8 cellular contexts compared by ENCODE assay signal in genomic region chr13:99288069-99288468, GRCh38. TPM values are rescaled to one million over a fixed set of nuclear protein-coding genes. Genes with fewer than 3 reads are reported as not detected.
DNase-seq lines count a peak whose midpoint lies in the region; ATAC-seq and TF ChIP-seq lines count a peak whose summit lies in the region.

No MANE protein-coding gene starts in this region.

- H3K36me3 ChIP-seq in ascending aorta: no peaks in the 10 kb centered on the region
- H3K36me3 ChIP-seq in aorta (ENCODE audit: control insufficient read depth in 1 of 2, insufficient read depth in 2 of 2, low read length in 1 of 2): no peaks in the 10 kb centered on the region

- H3K27ac ChIP-seq in ascending aorta (peak overlapping the region; percentile 22 to 52), aorta (ENCODE audit: low read depth in 1 of 2, low read length in 2 of 2) (no peak overlapping the region)

- TF ChIP-seq CTCF in ascending aorta (IDR thresholded peaks at IDR 0.05): no peak
- no peak for TF ChIP-seq CTCF in nephron progenitor cell (IDR thresholded peaks at IDR 0.05)

- no peak overlapping the region for H3K4me3 Mint-ChIP-seq in nephron progenitor cell

- ATAC-seq in GM19395 (IDR thresholded peaks at IDR 0.05; ENCODE audit: unreplicated experiment) (peak; percentile 94), HG03342 (IDR thresholded peaks at IDR 0.05; ENCODE audit: unreplicated experiment) (peak; percentile 87), aorta (ENCODE audit: low FRiP score) (no peak)

- H3K4me3 ChIP-seq in ascending aorta (peak overlapping the region; percentile 1 to 14), aorta (ENCODE audit: low read length in 2 of 2) (no peak overlapping the region)

- intact Hi-C loops in ascending aorta (cut with DNase I): no loop called here
- intact Hi-C loops in aorta (cut with DNase I): no loop called here

- H3K4me1 Mint-ChIP-seq in nephron progenitor cell: no peaks in the 10 kb centered on the region

- H3K36me3 Mint-ChIP-seq in nephron progenitor cell (ENCODE audit: low read depth): peaks cover 32% of the 10 kb centered on the region

- H3K27me3 Mint-ChIP-seq in nephron progenitor cell (ENCODE audit: low read depth, poor library complexity): peaks cover 4% of the 10 kb centered on the region

- DNase-seq in DMS79 treated with DMSO at 0.1 percent for 48 hours (lab: John Stamatoyannopoulos, UW): peak; percentile 84
- DNase-seq in ascending aorta (ENCODE audit: low spot score in 2 of 2): no peak
- no peak for DNase-seq in HPDE6-E6E7 (ENCODE audit: extremely low spot score)
- no peak for DNase-seq in aorta
- no peak for DNase-seq in nephron progenitor cell
- no peak for DNase-seq in GOT3 (lab: John Stamatoyannopoulos, UW)

- H3K4me1 ChIP-seq in ascending aorta (peaks cover 0 to 5% of the 10 kb centered on the region in 2 donors), aorta (ENCODE audit: control insufficient read depth in 1 of 2, insufficient read depth in 2 of 2, low read length in 2 of 2) (peaks cover 0 to 2% of the 10 kb centered on the region in 2 donors)

- WGBS in aorta, 2 donors: 1 to 9% methylated on average over 3 of the region's 3 CpGs

- H3K27ac Mint-ChIP-seq in nephron progenitor cell: no peak overlapping the region

- H3K9me3 ChIP-seq in ascending aorta (no peaks in the 10 kb centered on the region), aorta (ENCODE audit: control insufficient read depth, low read length) (no peaks in the 10 kb centered on the region)

- H3K27me3 ChIP-seq in ascending aorta: no peaks in the 10 kb centered on the region
- no peaks in the 10 kb centered on the region for H3K27me3 ChIP-seq in aorta (ENCODE audit: control insufficient read depth in 1 of 2, insufficient read depth in 2 of 2, low read length in 1 of 2)

- no peaks in the 10 kb centered on the region for H3K9me3 Mint-ChIP-seq in nephron progenitor cell

RNA-seq across cellular contexts. Expression of gene GPR183, which starts 19.1 kb away (rescaled TPM):
- total RNA-seq in ascending aorta: 1.1 TPM
- total RNA-seq in aorta: 10 to 100 TPM; 18.7 to 25.3 TPM
- polyA plus RNA-seq in aorta: 1 to 10 TPM; 1.7 to 9.1 TPM

RNA-seq across cellular contexts. Expression of gene GPR18, which starts 29.9 kb away (rescaled TPM):
- not detected for total RNA-seq in ascending aorta
- under 1 TPM; 0.24 to 0.55 TPM for total RNA-seq in aorta
- 1 to 10 TPM in 1 of 2 donors, not detected in 1; 1.5 TPM for polyA plus RNA-seq in aorta

Comparison
In these comparisons a context has a peak if more than half of its experiments do, and no peak if none do; other contexts are left out.
1. H3K27ac ChIP-seq: peak in ascending aorta (2 of 2); none in aorta (0 of 2).
2. H3K4me3 ChIP-seq: peak in ascending aorta (2 of 2); none in aorta (0 of 2).